Comparison of ENCODE assay signal across 9 cellular contexts in the genomic region with DNA sequence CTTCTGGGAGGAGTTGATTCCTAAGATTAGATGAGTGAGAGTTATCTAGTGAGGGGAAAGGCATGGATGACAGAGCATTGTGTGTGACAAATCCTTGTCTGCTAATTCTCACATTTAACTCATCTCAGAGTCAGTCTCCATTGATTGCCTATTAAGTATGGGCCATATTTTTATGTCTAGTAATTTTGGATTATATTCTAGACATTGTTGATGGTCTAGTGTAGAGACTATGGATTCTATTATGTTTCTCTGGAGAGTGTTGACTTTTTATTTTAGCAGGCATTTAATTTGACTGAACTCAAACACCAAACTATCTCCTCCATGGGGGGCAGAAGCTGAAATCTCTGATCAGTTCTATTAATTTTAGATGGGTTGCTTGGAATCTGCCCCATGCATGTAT.
"Had no signal": no experiment of that assay in that cellular context is flagged by ENCODE, and none has a peak within 500 bp of the region (broad histone marks: within the 10 kb centered on the region; RNA-seq: fewer than 3 reads in every experiment).

No MANE protein-coding gene starts in this region.

- H3K9ac ChIP-seq: GM23248 had no signal

- H3K4me1 ChIP-seq: HAP-1 had no signal

- H3K4me3 Mint-ChIP-seq: GM23338, H9, HFFc6 had no signal

- DNase-seq: GM23248, GOT3, H7, H9, HCEC 1CT, HFFc6 had no signal

- H3K27ac Mint-ChIP-seq: GM23338, H9, HFFc6 had no signal

- H3K36me3 ChIP-seq: HAP-1 had no signal

- H3K9me3 ChIP-seq: HAP-1 had no signal

- H3K4me3 ChIP-seq: GM23248, GM23338, HAP-1 had no signal

- H3K27ac ChIP-seq: GM23248 had no signal

- ATAC-seq: GM23338, HCT116 had no signal
